Comparison of ENCODE assay signal across 31 cellular contexts in the genomic region with DNA sequence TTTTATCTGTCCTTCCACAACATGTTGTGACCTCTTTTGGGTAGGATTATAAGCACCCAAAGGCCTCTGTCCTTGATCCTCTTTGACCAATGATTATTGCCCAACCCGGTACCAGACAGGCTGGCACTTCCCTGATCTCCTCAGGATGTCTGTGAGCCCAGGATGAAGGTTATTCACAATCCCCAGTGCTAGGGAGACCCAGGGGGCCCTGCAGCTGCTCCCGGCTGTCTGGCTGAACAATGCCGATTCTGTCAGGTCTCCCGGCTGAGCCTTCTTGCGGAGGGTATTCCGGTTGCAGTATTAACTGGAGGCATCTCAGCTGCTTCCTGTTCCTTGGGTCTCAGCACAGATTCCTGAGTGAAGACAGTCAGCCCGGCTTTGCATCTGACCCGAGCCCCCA.
DNase-seq lines count a peak whose midpoint lies in the region; ATAC-seq and TF ChIP-seq lines count a peak whose summit lies in the region.
"Had no signal": no experiment of that assay in that cellular context is flagged by ENCODE, and none has a peak within 500 bp of the region (broad histone marks: within the 10 kb centered on the region; RNA-seq: fewer than 3 reads in every experiment).

No MANE protein-coding gene starts in this region.

- H3K27ac ChIP-seq in GM23338 (ENCODE audit: low read depth) = no peak overlapping the region
- H3K27ac ChIP-seq in esophagus squamous epithelium = no peak overlapping the region
- no peak overlapping the region for H3K27ac ChIP-seq in mammary epithelial cell (ENCODE audit: insufficient read depth, low read depth, low read length)
- H3K27ac ChIP-seq in right atrium auricular region = no peak overlapping the region
- H3K27ac ChIP-seq: BLaER1, colonic mucosa, epithelial cell of prostate, left ventricle myocardium inferior, thoracic aorta had no signal

- no peaks in the 10 kb centered on the region for H3F3A ChIP-seq in GM23338 (replicated peaks; ENCODE audit: low read depth)

- H3K4me3 Mint-ChIP-seq in GM23338 = no peak overlapping the region
- H3K4me3 Mint-ChIP-seq in progenitor cell of endocrine pancreas (ENCODE audit: low read depth) = no peak overlapping the region
- H3K4me3 Mint-ChIP-seq: activated naive CD8-positive, alpha-beta T cell treated with anti-CD3 and anti-CD28 coated beads, Interleukin-2, amount 10 ng/mL, durations not matched to agents 7 days and 5 days; naive B cell; stimulated activated naive CD8-positive, alpha-beta T cell treated with anti-CD3 and anti-CD28 coated beads, Interleukin-15, amount 100 ng/mL, for 72 hours had no signal

- TF ChIP-seq CTCF in GM23338 (conservative IDR thresholded peaks at IDR 0.05; ENCODE audit: low read depth in 2 of 2) (no peak), progenitor cell of endocrine pancreas (IDR thresholded peaks at IDR 0.05; ENCODE audit: unreplicated experiment) (no peak), esophagus squamous epithelium (IDR thresholded peaks at IDR 0.05) (no peak), mammary epithelial cell (conservative IDR thresholded peaks at IDR 0.05 in 1 of 2, IDR thresholded peaks at IDR 0.05 in 1 of 2; ENCODE audit: extremely low read depth in 1 of 2, insufficient read depth in 1 of 2, low read depth in 1 of 2, low read length in 2 of 2) (no peak), right atrium auricular region (IDR thresholded peaks at IDR 0.05) (no peak)

- H3K27me3 Mint-ChIP-seq in GM23338 (ENCODE audit: insufficient read depth, low read depth, poor library complexity) (peaks cover 11% of the 10 kb centered on the region), progenitor cell of endocrine pancreas (peaks cover 19% of the 10 kb centered on the region)
- H3K27me3 Mint-ChIP-seq: stimulated activated naive CD8-positive, alpha-beta T cell treated with anti-CD3 and anti-CD28 coated beads, Interleukin-15, amount 100 ng/mL, for 72 hours had no signal

- H3K36me3 Mint-ChIP-seq in GM23338 (ENCODE audit: low read depth) (no peaks in the 10 kb centered on the region), progenitor cell of endocrine pancreas (ENCODE audit: insufficient read depth) (no peaks in the 10 kb centered on the region)
- H3K36me3 Mint-ChIP-seq: activated naive CD8-positive, alpha-beta T cell treated with anti-CD3 and anti-CD28 coated beads, Interleukin-2, amount 10 ng/mL, durations not matched to agents 7 days and 5 days; naive B cell had no signal

- H3K4me2 ChIP-seq in GM23338 (no peak overlapping the region), mammary epithelial cell (ENCODE audit: insufficient read depth, low read depth, low read length) (no peak overlapping the region)
- H3K4me2 ChIP-seq: BLaER1, SK-N-SH had no signal

- WGBS in esophagus squamous epithelium, 2 donors = 80 to 100% methylated on average over 2 to 4 of the region's 8 CpGs
- 70% methylated on average over 8 of the region's 8 CpGs for WGBS in mammary epithelial cell (ENCODE audit: low coverage, missing lambda C conversion rate)

- H3K27me3 ChIP-seq in GM23338 (ENCODE audit: insufficient read depth) = no peaks in the 10 kb centered on the region
- peaks cover 0 to 11% (median 0%) of the 10 kb centered on the region in 4 donors for H3K27me3 ChIP-seq in esophagus squamous epithelium
- H3K27me3 ChIP-seq in mammary epithelial cell (ENCODE audit: insufficient read depth, low read length) = peaks cover 4% of the 10 kb centered on the region
- no peaks in the 10 kb centered on the region for H3K27me3 ChIP-seq in right atrium auricular region
- H3K27me3 ChIP-seq: BLaER1, colonic mucosa, uterus had no signal

- no peaks in the 10 kb centered on the region for H3K9me3 ChIP-seq in esophagus squamous epithelium
- H3K9me3 ChIP-seq in mammary epithelial cell (replicated peaks; ENCODE audit: insufficient read depth, low read length) = no peaks in the 10 kb centered on the region
- no peaks in the 10 kb centered on the region for H3K9me3 ChIP-seq in right atrium auricular region
- H3K9me3 ChIP-seq: BLaER1, colonic mucosa, left ventricle myocardium inferior, SK-N-SH, thoracic aorta, uterus had no signal

- H4K20me1 ChIP-seq in GM23338 (replicated peaks; ENCODE audit: insufficient read depth) (no peaks in the 10 kb centered on the region), mammary epithelial cell (ENCODE audit: insufficient read depth, low read length) (no peaks in the 10 kb centered on the region)
- H4K20me1 ChIP-seq: BLaER1 had no signal

- TF ChIP-seq POLR2A in esophagus squamous epithelium (IDR thresholded peaks at IDR 0.05) = no peak

- peaks cover 52% of the 10 kb centered on the region for H3K4me1 Mint-ChIP-seq in GM23338
- peaks cover 10% of the 10 kb centered on the region for H3K4me1 Mint-ChIP-seq in progenitor cell of endocrine pancreas (ENCODE audit: low read depth)
- H3K4me1 Mint-ChIP-seq: activated naive CD8-positive, alpha-beta T cell treated with anti-CD3 and anti-CD28 coated beads, Interleukin-2, amount 10 ng/mL, durations not matched to agents 7 days and 5 days; naive B cell; stimulated activated naive CD8-positive, alpha-beta T cell treated with anti-CD3 and anti-CD28 coated beads, Interleukin-15, amount 100 ng/mL, for 72 hours had no signal

- dilution Hi-C loops in mammary epithelial cell (cut with HindIII; ENCODE audit: low sequenced_read_pairs) = no loop called here

- no peak overlapping the region for H3K27ac Mint-ChIP-seq in GM23338
- H3K27ac Mint-ChIP-seq in progenitor cell of endocrine pancreas = peak overlapping the region; percentile 42
- H3K27ac Mint-ChIP-seq: activated naive CD8-positive, alpha-beta T cell treated with anti-CD3 and anti-CD28 coated beads, Interleukin-2, amount 10 ng/mL, durations not matched to agents 7 days and 5 days; naive B cell; stimulated activated naive CD8-positive, alpha-beta T cell treated with anti-CD3 and anti-CD28 coated beads, Interleukin-15, amount 100 ng/mL, for 72 hours had no signal

- in situ Hi-C loops in SK-MEL-5 (cut with HindIII; ENCODE audit: low pct_unique_long_range_greater_than_20kb, low sequenced_read_pairs) (no loop called here), mammary epithelial cell (cut with MboI; ENCODE audit: low sequenced_read_pairs in 2 of 2) (no loop called here)

- CTCF ChIA-PET in mammary epithelial cell (lab: Charles Lee; ENCODE audit: low non-redundant PET) = no interaction called here

- no peak for DNase-seq in GM23338 (ENCODE audit: low spot score)
- peak; percentile 30 for DNase-seq in SK-MEL-5 (ENCODE audit: low read depth, low spot score)
- peak; percentile 55 for DNase-seq in left kidney (ENCODE audit: low read depth, low spot score)
- no peak for DNase-seq in progenitor cell of endocrine pancreas (ENCODE audit: low spot score, unreplicated experiment)
- DNase-seq in esophagus squamous epithelium (lab: John Stamatoyannopoulos, UW) = no peak
- DNase-seq in mammary epithelial cell = no peak
- DNase-seq in right atrium auricular region (ENCODE audit: low spot score) = no peak
- DNase-seq: activated CD4-positive, alpha-beta T cell treated with anti-CD3 and anti-CD28 coated beads, Interleukin-2, amount 50 U/mL, for 4 hours; activated gamma-delta T cell treated with Interleukin-2 at 50 U/mL for 16 hours; activated naive CD8-positive, alpha-beta T cell treated with anti-CD3 and anti-CD28 coated beads, Interleukin-2, amount 10 ng/mL, durations not matched to agents 7 days and 5 days; activated T-cell treated with anti-CD3 and anti-CD28 coated beads, Interleukin-2, amount 50 U/mL, for 48 hours; colonic mucosa; DMS 273 treated with DMSO at 0.1 percent for 48 hours; effector CD4-positive, alpha-beta T cell; IMR-90; left ventricle myocardium inferior; MV-4-11; naive B cell; NCI-H1436; NCI-H2171 treated with DMSO at 0.1 percent for 48 hours; NCI-H510A; NK-92 treated with Interleukin-12 subunit alpha and Interleukin-12 subunit beta, amount 100 ng/mL, for 24 hours; SK-N-SH; stimulated activated CD4-positive, alpha-beta T cell treated with anti-CD3 and anti-CD28 coated beads, Interleukin-2, amount 100 ng/mL, for 24 hours; stimulated activated naive CD8-positive, alpha-beta T cell treated with anti-CD3 and anti-CD28 coated beads, Interleukin-15, amount 100 ng/mL, for 72 hours; uterus had no signal

- peaks cover 9% of the 10 kb centered on the region for H3K4me1 ChIP-seq in GM23338 (ENCODE audit: insufficient read depth)
- H3K4me1 ChIP-seq in esophagus squamous epithelium = peaks cover 6 to 64% (median 17%) of the 10 kb centered on the region in 3 donors
- peaks cover 4% of the 10 kb centered on the region for H3K4me1 ChIP-seq in mammary epithelial cell (ENCODE audit: insufficient read depth, low read length)
- peaks cover 0 to 33% of the 10 kb centered on the region in 2 donors for H3K4me1 ChIP-seq in right atrium auricular region
- H3K4me1 ChIP-seq: BLaER1, colonic mucosa had no signal

- peaks cover 4% of the 10 kb centered on the region; the same call in 1 of the 2 replicates for H3K9me2 ChIP-seq in GM23338 (ENCODE audit: insufficient read depth)
- H3K9me2 ChIP-seq: SK-N-SH had no signal

- H3K36me3 ChIP-seq in GM23338 (ENCODE audit: insufficient read depth) = no peaks in the 10 kb centered on the region
- H3K36me3 ChIP-seq in esophagus squamous epithelium = no peaks in the 10 kb centered on the region
- no peaks in the 10 kb centered on the region for H3K36me3 ChIP-seq in mammary epithelial cell (ENCODE audit: insufficient read depth, low read length)
- no peaks in the 10 kb centered on the region for H3K36me3 ChIP-seq in right atrium auricular region
- H3K36me3 ChIP-seq: colonic mucosa, left ventricle myocardium inferior, thoracic aorta, uterus had no signal

- intact Hi-C loops in esophagus squamous epithelium (cut with DNase I) (no loop called here), mammary epithelial cell (cut with micrococcal nuclease) (no loop called here)

- H3K9me3 Mint-ChIP-seq in GM23338 (no peaks in the 10 kb centered on the region), progenitor cell of endocrine pancreas (ENCODE audit: low read depth) (no peaks in the 10 kb centered on the region)
- H3K9me3 Mint-ChIP-seq: activated naive CD8-positive, alpha-beta T cell treated with anti-CD3 and anti-CD28 coated beads, Interleukin-2, amount 10 ng/mL, durations not matched to agents 7 days and 5 days; stimulated activated naive CD8-positive, alpha-beta T cell treated with anti-CD3 and anti-CD28 coated beads, Interleukin-15, amount 100 ng/mL, for 72 hours had no signal

- H3K9ac ChIP-seq in mammary epithelial cell (ENCODE audit: insufficient read depth, low read length) = no peak overlapping the region
- H3K9ac ChIP-seq: BLaER1, SK-N-SH had no signal

- BruUV-seq in mammary epithelial cell (replicated peaks; lab: Mats Ljungman, UMichigan) = no TSS peak

- H3K79me2 ChIP-seq in GM23338 (replicated peaks; ENCODE audit: insufficient read depth) (no peaks in the 10 kb centered on the region), mammary epithelial cell (ENCODE audit: insufficient read depth, low read length) (no peaks in the 10 kb centered on the region)

- no peak overlapping the region for H3K4me3 ChIP-seq in GM23338
- H3K4me3 ChIP-seq in esophagus squamous epithelium = no peak overlapping the region
- no peak overlapping the region for H3K4me3 ChIP-seq in mammary epithelial cell (replicated peaks in 1 of 3; ENCODE audit: insufficient read depth in 1 of 3, low read depth in 2 of 3, low read length in 3 of 3)
- no peak overlapping the region for H3K4me3 ChIP-seq in right atrium auricular region
- H3K4me3 ChIP-seq: BLaER1, colonic mucosa, GM12878, left ventricle myocardium inferior, thoracic aorta, uterus had no signal

- peak; percentile 47 for ATAC-seq in GM23338
- ATAC-seq: activated CD4-positive, CD25-positive, alpha-beta regulatory T cell treated with anti-CD3 and anti-CD28 coated beads, Interleukin-2, amount 50 U/mL, for 24 hours; GM12878; stimulated activated naive CD8-positive, alpha-beta T cell treated with anti-CD3 and anti-CD28 coated beads, Interleukin-15, amount 100 ng/mL, for 72 hours had no signal

- H2AFZ ChIP-seq in GM23338 (no peak overlapping the region), mammary epithelial cell (ENCODE audit: low read depth, low read length) (no peak overlapping the region)

Comparison
In these comparisons a context has a peak if more than half of its experiments do, and no peak if none do; other contexts are left out.
1. DNase-seq: peak in SK-MEL-5 (single experiment) and left kidney (single experiment); none in GM23338 (single experiment), progenitor cell of endocrine pancreas (single experiment), esophagus squamous epithelium (single experiment), mammary epithelial cell (single experiment) and right atrium auricular region (single experiment).